ENCODE assay signal across 17 cellular contexts in genomic region chr11:121105851-121106250, GRCh38. TPM values are rescaled to one million over a fixed set of nuclear protein-coding genes. Genes with fewer than 3 reads are reported as not detected.
DNase-seq lines count a peak whose midpoint lies in the region; ATAC-seq and TF ChIP-seq lines count a peak whose summit lies in the region.
"Had no signal": no experiment of that assay in that cellular context is flagged by ENCODE, and none has a peak within 500 bp of the region (broad histone marks: within the 10 kb centered on the region; RNA-seq: fewer than 3 reads in every experiment).

No MANE protein-coding gene starts in this region.

- WGBS in neuronal stem cell (ENCODE audit: extremely low coverage in 2 of 2, insufficient read length in 2 of 2, insufficient replicate concordance in 1 of 2), 2 donors, result no CpG with 5 or more reads among the region's 3 CpGs

- H2BK15ac ChIP-seq in neuronal stem cell (ENCODE audit: low read length), result no peak overlapping the region

- H4K8ac ChIP-seq in neuronal stem cell (ENCODE audit: low read depth, low read length), result no peak overlapping the region

- ATAC-seq in HG02623 (IDR thresholded peaks at IDR 0.05; ENCODE audit: unreplicated experiment) (no peak), HG03571 (IDR thresholded peaks at IDR 0.05; ENCODE audit: unreplicated experiment) (no peak)

- H3K4me3 ChIP-seq in fibroblast of villous mesenchyme (ENCODE audit: low read depth, low read length) (no peak overlapping the region), uterus (no peak overlapping the region), neuronal stem cell (ENCODE audit: low read length in 2 of 2) (no peak overlapping the region)
- H3K4me3 ChIP-seq: SJCRH30 had no signal

- H2BK12ac ChIP-seq in neuronal stem cell (ENCODE audit: low read length), result no peak overlapping the region

- no peak overlapping the region for H3K4me2 ChIP-seq in neuronal stem cell (ENCODE audit: insufficient read depth, low read length, poor library complexity, severe bottlenecking)

- H3K27me3 ChIP-seq in uterus (no peaks in the 10 kb centered on the region), neuronal stem cell (ENCODE audit: control insufficient read depth in 3 of 3, insufficient read depth in 3 of 3, low read depth in 1 of 3, low read length in 3 of 3) (no peaks in the 10 kb centered on the region)
- H3K27me3 ChIP-seq: SJCRH30 had no signal

- H2AK5ac ChIP-seq in neuronal stem cell (ENCODE audit: low read depth, low read length), result no peak overlapping the region

- TF ChIP-seq CTCF in fibroblast of villous mesenchyme (IDR thresholded peaks at IDR 0.05; ENCODE audit: insufficient read depth, low read depth, low read length) (no peak), uterus (IDR thresholded peaks at IDR 0.05) (no peak)

- no peak overlapping the region for H3K18ac ChIP-seq in neuronal stem cell (ENCODE audit: low read length)

- H3K36me3 ChIP-seq in uterus (no peaks in the 10 kb centered on the region), neuronal stem cell (replicated peaks in 1 of 2; ENCODE audit: control insufficient read depth in 2 of 2, insufficient read depth in 2 of 2, low read length in 2 of 2) (no peaks in the 10 kb centered on the region)
- H3K36me3 ChIP-seq: SJCRH30 had no signal

- H2BK120ac ChIP-seq in neuronal stem cell (ENCODE audit: low read depth, low read length), result no peak overlapping the region

- no peak overlapping the region for H3K14ac ChIP-seq in neuronal stem cell (ENCODE audit: low read length)

- H3K4me1 ChIP-seq in uterus, result peaks cover 0 to 6% of the 10 kb centered on the region in 2 donors
- peaks cover 0 to 1% of the 10 kb centered on the region in 2 donors for H3K4me1 ChIP-seq in neuronal stem cell (ENCODE audit: control insufficient read depth in 2 of 2, insufficient read depth in 1 of 2, low read depth in 1 of 2, low read length in 2 of 2)
- H3K4me1 ChIP-seq: SJCRH30 had no signal

- H3K4ac ChIP-seq in neuronal stem cell (ENCODE audit: low read length), result no peak overlapping the region

- H3K79me1 ChIP-seq in neuronal stem cell (ENCODE audit: low read depth, low read length), result no peaks in the 10 kb centered on the region

- H3K27ac ChIP-seq in uterus (peak overlapping the region; percentile 26 to 49), neuronal stem cell (replicated peaks; ENCODE audit: low read length) (no peak overlapping the region)
- H3K27ac ChIP-seq: HL-60, SJCRH30 had no signal

- H3K9me3 ChIP-seq in uterus (no peaks in the 10 kb centered on the region), neuronal stem cell (replicated peaks in 1 of 2; ENCODE audit: control insufficient read depth in 2 of 2, insufficient read depth in 1 of 2, low read depth in 1 of 2, low read length in 2 of 2) (no peaks in the 10 kb centered on the region)
- H3K9me3 ChIP-seq: SJCRH30 had no signal

- no peak overlapping the region for H2BK5ac ChIP-seq in neuronal stem cell (ENCODE audit: low read length)

- DNase-seq in NCI-H2171 (lab: John Stamatoyannopoulos, UW), result peak; percentile 27
- DNase-seq in NCI-H69 (lab: John Stamatoyannopoulos, UW), result peak; percentile 12
- peak; percentile 39 for DNase-seq in fibroblast of villous mesenchyme (ENCODE audit: low read depth)
- no peak for DNase-seq in uterus
- DNase-seq in neuronal stem cell (ENCODE audit: low spot score), result no peak
- DNase-seq: CD4-positive, alpha-beta T cell; COR-L47; DMS79 treated with DMSO at 0.1 percent for 48 hours; KG1; NCI-H1092 treated with DMSO at 0.1 percent for 48 hours; NCI-H1436 treated with DMSO at 0.1 percent for 48 hours; NCI-H1930; NCI-H774; SJCRH30 had no signal

- no peak overlapping the region for H2AFZ ChIP-seq in neuronal stem cell (ENCODE audit: low read length)

- H3K23ac ChIP-seq in neuronal stem cell (ENCODE audit: low read depth, low read length, poor library complexity), result no peak overlapping the region

- no peak overlapping the region for H4K91ac ChIP-seq in neuronal stem cell (ENCODE audit: low read depth, low read length, poor library complexity)

- intact Hi-C loops in uterus (cut with DNase I; ENCODE audit: low total_unique reads), result no loop called here

- H3K9ac ChIP-seq in neuronal stem cell (ENCODE audit: low read depth, low read length, poor library complexity), result no peak overlapping the region

- no peak for TF ChIP-seq POLR2A in uterus (IDR thresholded peaks at IDR 0.05)

RNA-seq across cellular contexts. Expression of gene TECTA, which starts 4.8 kb away (rescaled TPM):
- under 0.01 and 0.32 TPM in 2 replicates for total RNA-seq in fibroblast of villous mesenchyme
- 1 to 10 TPM in 2 of 4 donors, under 1 TPM in 1, not detected in 1; under 0.01 to 2.8 (median 1.1) TPM for total RNA-seq in uterus
- polyA plus RNA-seq in neuronal stem cell (2013, experiment 1 of 2), result 0.47 TPM
- polyA plus RNA-seq in neuronal stem cell (2013, experiment 2 of 2), result 0.54 TPM

Comparison
In these comparisons a context has a peak if more than half of its experiments do, and no peak if none do; other contexts are left out.
1. DNase-seq: peak in NCI-H2171 (single experiment), NCI-H69 (single experiment) and fibroblast of villous mesenchyme (single experiment); none in uterus (0 of 2) and neuronal stem cell (single experiment).